In the genomic region with DNA sequence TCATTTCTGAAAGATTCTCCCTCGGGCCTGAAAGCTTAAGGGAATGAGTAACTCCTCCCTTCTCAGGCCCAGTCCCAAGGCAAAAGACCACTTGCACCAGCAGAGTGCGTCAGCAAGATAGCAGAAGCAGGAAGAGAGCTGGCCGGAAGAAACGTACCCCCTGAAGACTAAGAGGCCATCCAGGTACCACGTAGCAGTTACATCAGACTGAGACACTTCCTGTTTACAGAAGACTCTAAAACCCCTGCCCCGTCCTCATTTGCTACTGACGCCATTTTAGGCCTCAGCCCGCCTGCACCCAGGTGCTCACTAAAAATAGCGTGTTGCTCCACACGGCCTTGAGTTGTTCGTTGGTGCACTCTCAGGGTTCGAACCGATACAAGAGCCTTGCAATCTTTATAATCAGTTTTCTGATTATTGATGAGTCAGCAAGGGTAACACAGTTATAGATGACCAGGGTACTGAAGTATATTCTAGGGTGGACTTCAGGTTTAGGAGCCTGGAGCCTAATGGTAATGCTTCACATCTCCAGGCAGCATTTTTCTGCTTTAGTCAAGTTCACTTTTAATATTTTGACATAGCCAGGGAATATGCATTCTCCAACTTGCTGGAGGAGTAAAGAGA, we compare ENCODE assay signal across 30 cellular contexts.
"Had no signal": no experiment of that assay in that cellular context is flagged by ENCODE, and none has a peak within 500 bp of the region (broad histone marks: within the 10 kb centered on the region; RNA-seq: fewer than 3 reads in every experiment).

No MANE protein-coding gene starts in this region.

- H2AFZ ChIP-seq: hepatocyte had no signal

- H3K4me3 ChIP-seq: hepatocyte, ovary, prostate gland, tibial nerve had no signal

- FAIRE-seq: urothelium cell line had no signal

- H3K27ac Mint-ChIP-seq: activated B cell treated with CpG ODN at 0.5 μM for 24 hours; activated CD4-positive, alpha-beta T cell treated with anti-CD3 and anti-CD28 coated beads for 36 hours; activated naive CD4-positive, alpha-beta T cell treated with anti-CD3 and anti-CD28 coated beads, Interleukin-2, amount 50 U/mL, for 72 hours; activated T-cell treated with anti-CD3 and anti-CD28 coated beads, Interleukin-2, amount 50 U/mL, for 24 hours; activated T-helper 17 cell treated with anti-CD3 and anti-CD28 coated beads, Interleukin-2, amount 50 U/mL, for 72 hours; dendritic cell treated with granulocyte-macrophage colony-stimulating factor and Interleukin-4, amounts not matched to agents 40 ng/mL and 50 ng/mL, for 4 days; natural killer cell treated with Interleukin-12 subunit alpha and Interleukin-12 subunit beta and Interleukin-15 and Interleukin-18, amount 100 ng/mL, for 72 hours; stimulated activated effector memory CD8-positive, alpha-beta T cell treated with anti-CD3 and anti-CD28 coated beads, Interleukin-12 subunit alpha, Interleukin-12 subunit beta, amount 100 ng/mL, for 72 hours had no signal

- H3K4me1 ChIP-seq: prostate gland, tibial nerve had no signal

- H3K27me3 ChIP-seq: hepatocyte, neutrophil, ovary, tibial nerve had no signal

- H3K9me3 ChIP-seq: neutrophil, ovary, prostate gland, tibial nerve had no signal

- H3K27ac ChIP-seq: hepatocyte, neutrophil, ovary, prostate gland, tibial nerve had no signal

- H3K4me2 ChIP-seq: hepatocyte had no signal

- H3K27me3 Mint-ChIP-seq: activated CD4-positive, alpha-beta T cell treated with anti-CD3 and anti-CD28 coated beads for 36 hours; brain; dendritic cell treated with granulocyte-macrophage colony-stimulating factor and Interleukin-4, amounts not matched to agents 40 ng/mL and 50 ng/mL, for 4 days; stimulated activated naive CD8-positive, alpha-beta T cell treated with anti-CD3 and anti-CD28 coated beads, Interleukin-15, amount 100 ng/mL, for 72 hours had no signal

- ATAC-seq: activated CD4-positive, alpha-beta T cell treated with anti-CD3 and anti-CD28 coated beads for 36 hours; activated naive CD4-positive, alpha-beta T cell treated with anti-CD3 and anti-CD28 coated beads, Interleukin-2, amount 50 U/mL, for 72 hours; activated T-helper 17 cell treated with anti-CD3 and anti-CD28 coated beads, Interleukin-2, amount 50 U/mL, for 72 hours; left ventricle myocardium superior; natural killer cell treated with Interleukin-12 subunit alpha and Interleukin-12 subunit beta and Interleukin-15 and Interleukin-18, amount 100 ng/mL, for 72 hours; right cardiac atrium; stimulated activated effector memory CD8-positive, alpha-beta T cell treated with anti-CD3 and anti-CD28 coated beads, Interleukin-12 subunit alpha, Interleukin-12 subunit beta, amount 100 ng/mL, for 72 hours; stimulated activated naive CD8-positive, alpha-beta T cell treated with anti-CD3 and anti-CD28 coated beads, Interleukin-15, amount 100 ng/mL, for 72 hours had no signal

- H3K4me1 Mint-ChIP-seq: activated B cell treated with CpG ODN at 0.5 μM for 24 hours; activated CD4-positive, alpha-beta T cell treated with anti-CD3 and anti-CD28 coated beads for 36 hours; activated T-helper 17 cell treated with anti-CD3 and anti-CD28 coated beads, Interleukin-2, amount 50 U/mL, for 72 hours; brain; stimulated activated effector memory CD8-positive, alpha-beta T cell treated with anti-CD3 and anti-CD28 coated beads, Interleukin-12 subunit alpha, Interleukin-12 subunit beta, amount 100 ng/mL, for 72 hours; stimulated activated naive CD8-positive, alpha-beta T cell treated with anti-CD3 and anti-CD28 coated beads, Interleukin-15, amount 100 ng/mL, for 72 hours had no signal

- H3K36me3 Mint-ChIP-seq: activated naive CD4-positive, alpha-beta T cell treated with anti-CD3 and anti-CD28 coated beads, Interleukin-2, amount 50 U/mL, for 72 hours; brain; natural killer cell treated with Interleukin-12 subunit alpha and Interleukin-12 subunit beta and Interleukin-15 and Interleukin-18, amount 100 ng/mL, for 72 hours; stimulated activated effector memory CD8-positive, alpha-beta T cell treated with anti-CD3 and anti-CD28 coated beads, Interleukin-12 subunit alpha, Interleukin-12 subunit beta, amount 100 ng/mL, for 72 hours had no signal

- H3K9me3 Mint-ChIP-seq: activated B cell treated with CpG ODN at 0.5 μM for 24 hours; activated naive CD4-positive, alpha-beta T cell treated with anti-CD3 and anti-CD28 coated beads, Interleukin-2, amount 50 U/mL, for 72 hours; activated T-cell treated with anti-CD3 and anti-CD28 coated beads, Interleukin-2, amount 50 U/mL, for 24 hours; activated T-helper 17 cell treated with anti-CD3 and anti-CD28 coated beads, Interleukin-2, amount 50 U/mL, for 72 hours; dendritic cell treated with granulocyte-macrophage colony-stimulating factor and Interleukin-4, amounts not matched to agents 40 ng/mL and 50 ng/mL, for 4 days; natural killer cell treated with Interleukin-12 subunit alpha and Interleukin-12 subunit beta and Interleukin-15 and Interleukin-18, amount 100 ng/mL, for 72 hours; stimulated activated effector memory CD8-positive, alpha-beta T cell treated with anti-CD3 and anti-CD28 coated beads, Interleukin-12 subunit alpha, Interleukin-12 subunit beta, amount 100 ng/mL, for 72 hours; stimulated activated naive CD8-positive, alpha-beta T cell treated with anti-CD3 and anti-CD28 coated beads, Interleukin-15, amount 100 ng/mL, for 72 hours had no signal

- H3K4me3 Mint-ChIP-seq: activated B cell treated with CpG ODN at 0.5 μM for 24 hours; activated CD4-positive, alpha-beta T cell treated with anti-CD3 and anti-CD28 coated beads for 36 hours; activated T-cell treated with anti-CD3 and anti-CD28 coated beads, Interleukin-2, amount 50 U/mL, for 24 hours; activated T-helper 17 cell treated with anti-CD3 and anti-CD28 coated beads, Interleukin-2, amount 50 U/mL, for 72 hours; brain; dendritic cell treated with granulocyte-macrophage colony-stimulating factor and Interleukin-4, amounts not matched to agents 40 ng/mL and 50 ng/mL, for 4 days; natural killer cell treated with Interleukin-12 subunit alpha and Interleukin-12 subunit beta and Interleukin-15 and Interleukin-18, amount 100 ng/mL, for 72 hours; stimulated activated effector memory CD8-positive, alpha-beta T cell treated with anti-CD3 and anti-CD28 coated beads, Interleukin-12 subunit alpha, Interleukin-12 subunit beta, amount 100 ng/mL, for 72 hours; stimulated activated naive CD8-positive, alpha-beta T cell treated with anti-CD3 and anti-CD28 coated beads, Interleukin-15, amount 100 ng/mL, for 72 hours had no signal

- DNase-seq: activated B cell treated with CpG ODN at 0.5 μM for 24 hours; activated CD4-positive, alpha-beta T cell treated with anti-CD3 and anti-CD28 coated beads for 36 hours; activated CD4-positive, alpha-beta T cell treated with anti-CD3 and anti-CD28 coated beads, Interleukin-2, amount 50 U/mL, for 4 hours; activated CD8-positive, alpha-beta memory T cell treated with anti-CD3 and anti-CD28 coated beads for 24 hours; activated CD8-positive, alpha-beta memory T cell treated with anti-CD3 and anti-CD28 coated beads, Interleukin-2, amount 50 U/mL, for 4 hours; activated T-cell treated with anti-CD3 and anti-CD28 coated beads, Interleukin-2, amount 50 U/mL, for 24 hours; aorta; caudate nucleus; effector CD4-positive, alpha-beta T cell; erythroblast; foreskin fibroblast; left ventricle myocardium superior; mammary epithelial cell; midbrain; ovary; right cardiac atrium; stimulated activated CD4-positive, alpha-beta T cell treated with anti-CD3 and anti-CD28 coated beads, Interleukin-1b, Interleukin-23, amount 100 ng/mL, for 48 hours; stimulated activated naive CD8-positive, alpha-beta T cell treated with anti-CD3 and anti-CD28 coated beads, Interleukin-15, amount 100 ng/mL, for 72 hours; T-helper 9 cell had no signal

- H3K79me2 ChIP-seq: hepatocyte had no signal

- H3K36me3 ChIP-seq: neutrophil, ovary, prostate gland, tibial nerve had no signal
